Comparison of ENCODE assay signal across 1 cellular context in the genomic region with DNA sequence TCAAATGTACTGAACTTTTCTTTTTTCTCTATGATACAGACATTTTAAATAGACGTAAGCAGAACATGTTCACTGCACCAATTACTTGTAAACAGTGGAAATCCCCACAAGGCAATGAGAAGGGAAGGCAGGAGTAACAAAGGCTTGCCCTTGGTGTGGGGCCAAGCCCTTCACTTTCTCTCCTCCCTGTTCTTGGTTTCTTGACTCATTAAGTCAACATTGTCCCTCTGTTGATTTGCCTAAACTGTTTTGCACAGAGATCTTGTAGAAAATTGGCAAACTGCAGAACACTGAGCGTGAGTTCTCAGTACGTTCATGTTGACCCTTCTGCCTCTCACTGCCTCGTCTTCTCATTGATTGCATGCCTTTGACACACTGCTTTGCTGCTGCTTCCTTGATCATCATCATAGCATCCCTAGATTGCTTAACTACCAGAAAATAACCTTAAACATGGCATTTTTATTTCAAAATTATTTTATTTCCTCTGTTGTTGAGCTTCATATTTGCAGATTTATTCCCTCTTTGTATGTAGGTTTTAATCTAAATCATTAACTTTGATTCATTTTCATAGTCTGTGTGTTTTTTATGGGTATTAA.
TF ChIP-seq lines count a peak whose summit lies in the region.

No MANE protein-coding gene starts in this region.

TF ChIP-seq in GM12878, 131 proteins besides CTCF, POLR2A, EP300 and RAD21 (continued from another document):
- no peak for TF ChIP-seq GABPA (IDR thresholded peaks at IDR 0.05; ENCODE audit: low read depth)
- TF ChIP-seq TBL1XR1 (IDR thresholded peaks at IDR 0.05; ENCODE audit: low read depth, low read length) = 0 out of 2 replicates have a peak, but pooled peaks have one; percentile 59
- no peak for TF ChIP-seq CREM (IDR thresholded peaks at IDR 0.05; ENCODE audit: low read depth)
- TF ChIP-seq YBX1 (IDR thresholded peaks at IDR 0.05) = no peak
